8 cellular contexts compared by ENCODE assay signal in the genomic region with DNA sequence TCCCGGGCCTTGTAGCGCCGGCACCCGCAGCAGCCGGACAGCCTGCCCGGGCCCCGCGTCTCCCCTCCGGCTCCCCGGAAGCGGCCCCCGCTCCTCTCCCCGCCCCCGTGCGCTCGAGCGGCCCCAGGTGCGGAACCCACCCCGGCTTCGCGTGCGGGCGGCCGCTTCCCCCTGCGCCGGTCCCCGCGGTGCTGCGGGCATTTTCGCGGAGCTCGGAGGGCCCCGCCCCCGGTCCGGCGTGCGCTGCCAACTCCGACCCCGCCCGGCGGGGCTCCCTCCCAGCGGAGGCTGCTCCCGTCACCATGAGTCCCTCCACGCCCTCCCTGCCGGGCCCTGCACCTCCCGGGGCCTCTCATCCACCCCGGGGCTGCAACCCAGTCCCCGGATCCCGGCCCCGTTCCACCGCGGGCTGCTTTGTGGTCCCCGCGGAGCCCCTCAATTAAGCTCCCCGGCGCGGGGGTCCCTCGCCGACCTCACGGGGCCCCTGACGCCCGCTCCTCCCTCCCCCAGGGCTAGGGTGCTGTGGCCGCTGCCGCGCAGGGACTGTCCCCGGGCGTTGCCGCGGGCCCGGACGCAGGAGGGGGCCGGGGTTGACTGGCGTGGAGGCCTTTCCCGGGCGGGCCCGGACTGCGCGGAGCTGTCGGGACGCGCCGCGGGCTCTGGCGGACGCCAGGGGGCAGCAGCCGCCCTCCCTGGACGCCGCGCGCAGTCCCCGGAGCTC.
A peak's percentile ranks its signal among the peaks of the same experiment; 100 is the strongest.
DNase-seq lines count a peak whose midpoint lies in the region; ATAC-seq and TF ChIP-seq lines count a peak whose summit lies in the region.

No MANE protein-coding gene starts in this region.

- WGBS in thyroid gland, 2 donors: 0% methylated on average over 6 of the region's 91 CpGs; no CpG with 5 or more reads in 1 of the 2 donors

- peaks cover 38% of the 10 kb centered on the region for H3K4me1 Mint-ChIP-seq in activated T-helper 2 cell treated with anti-CD3 and anti-CD28 coated beads, Interferon-gamma antibody, Interleukin-2, Interleukin-4, amounts not matched to agents 10 μg/mL and 5 μg/mL and 100 μg/mL, durations not matched to agents 14 hours and 24 hours and 36 hours (ENCODE audit: low read depth)

- in situ Hi-C loops in Caki2 (cut with HindIII; ENCODE audit: low pct_unique_long_range_greater_than_20kb, low sequenced_read_pairs): no loop called here

- no peaks in the 10 kb centered on the region for H4K20me1 ChIP-seq in osteoblast (ENCODE audit: insufficient read depth, low read length)

- intact Hi-C loops in activated T-helper 2 cell treated with anti-CD3 and anti-CD28 coated beads, Interferon-gamma antibody, Interleukin-2, Interleukin-4, amounts not matched to agents 10 μg/mL and 5 μg/mL and 100 μg/mL, durations not matched to agents 14 hours and 24 hours and 36 hours (cut with micrococcal nuclease): loop anchor here (2.0 to 10.0 kb wide), 9 partner anchors 45 to 945 kb away; no protein-coding TSS in a partner anchor
- intact Hi-C loops in thyroid gland (cut with DNase I): loop anchor here (10.0 kb wide), 4 partner anchors 65 to 1135 kb away; no protein-coding TSS in a partner anchor

- no peaks in the 10 kb centered on the region for H3K9me3 Mint-ChIP-seq in activated T-helper 2 cell treated with anti-CD3 and anti-CD28 coated beads, Interferon-gamma antibody, Interleukin-2, Interleukin-4, amounts not matched to agents 10 μg/mL and 5 μg/mL and 100 μg/mL, durations not matched to agents 14 hours and 24 hours and 36 hours

- no peaks in the 10 kb centered on the region for H3K27me3 Mint-ChIP-seq in activated T-helper 2 cell treated with anti-CD3 and anti-CD28 coated beads, Interferon-gamma antibody, Interleukin-2, Interleukin-4, amounts not matched to agents 10 μg/mL and 5 μg/mL and 100 μg/mL, durations not matched to agents 14 hours and 24 hours and 36 hours (ENCODE audit: low read depth)

- peaks cover 40% of the 10 kb centered on the region for H3K79me2 ChIP-seq in osteoblast (ENCODE audit: insufficient read depth, low read length)

- H3K27me3 ChIP-seq in foreskin keratinocyte (no peaks in the 10 kb centered on the region), osteoblast (ENCODE audit: insufficient read depth, low read length) (peaks cover 2% of the 10 kb centered on the region), thyroid gland (peaks cover 29% of the 10 kb centered on the region)

- peak overlapping the region; percentile 94 for H3K27ac ChIP-seq in foreskin keratinocyte
- peak overlapping the region; percentile 98 for H3K27ac ChIP-seq in osteoblast (ENCODE audit: low read depth, low read length)
- H3K27ac ChIP-seq in thyroid gland: peak overlapping the region; percentile 53 to 92 (median 74)

- peak; percentile 49 for ATAC-seq in GM19467 (IDR thresholded peaks at IDR 0.05; ENCODE audit: unreplicated experiment)
- ATAC-seq in foreskin keratinocyte: peak; percentile 44

- H3K4me3 ChIP-seq in osteoblast (ENCODE audit: insufficient read depth, low read length) (peak overlapping the region; percentile 89), thyroid gland (replicated peaks in 1 of 3) (peak overlapping the region; percentile 45 to 74 (median 53))

- TF ChIP-seq POLR2A in thyroid gland (IDR thresholded peaks at IDR 0.05): no peak

- H3K27ac Mint-ChIP-seq in activated T-helper 2 cell treated with anti-CD3 and anti-CD28 coated beads, Interferon-gamma antibody, Interleukin-2, Interleukin-4, amounts not matched to agents 10 μg/mL and 5 μg/mL and 100 μg/mL, durations not matched to agents 14 hours and 24 hours and 36 hours: peak overlapping the region; percentile 98

- no peaks in the 10 kb centered on the region for H3K9me3 ChIP-seq in osteoblast (ENCODE audit: low read depth, low read length)
- no peaks in the 10 kb centered on the region for H3K9me3 ChIP-seq in thyroid gland

- H3K36me3 ChIP-seq in osteoblast (ENCODE audit: insufficient read depth, low read length) (peaks cover 5% of the 10 kb centered on the region), thyroid gland (no peaks in the 10 kb centered on the region)

- peaks cover 31% of the 10 kb centered on the region for H3K36me3 Mint-ChIP-seq in activated T-helper 2 cell treated with anti-CD3 and anti-CD28 coated beads, Interferon-gamma antibody, Interleukin-2, Interleukin-4, amounts not matched to agents 10 μg/mL and 5 μg/mL and 100 μg/mL, durations not matched to agents 14 hours and 24 hours and 36 hours (ENCODE audit: low read depth)

- peaks cover 11% of the 10 kb centered on the region for H3K4me1 ChIP-seq in foreskin keratinocyte
- H3K4me1 ChIP-seq in osteoblast (ENCODE audit: insufficient read depth, low read length): peaks cover 6% of the 10 kb centered on the region
- H3K4me1 ChIP-seq in thyroid gland: peaks cover 11 to 32% of the 10 kb centered on the region in 2 donors

- DNase-seq in Caki2 (ENCODE audit: low read depth): peak; percentile 86
- DNase-seq in HPDE6-E6E7 (ENCODE audit: extremely low spot score): peak; percentile 62
- DNase-seq in RPMI7951 (ENCODE audit: low read depth): peak; percentile 78
- peak; percentile 71 for DNase-seq in activated T-helper 2 cell treated with anti-CD3 and anti-CD28 coated beads, Interferon-gamma antibody, Interleukin-2, Interleukin-4, amounts not matched to agents 10 μg/mL and 5 μg/mL and 100 μg/mL, durations not matched to agents 14 hours and 24 hours and 36 hours (ENCODE audit: low spot score)
- peak; percentile 66 to 81 for DNase-seq in foreskin keratinocyte
- peak; percentile 99 for DNase-seq in osteoblast (ENCODE audit: insufficient read length, low spot score, missing footprints)
- DNase-seq in thyroid gland: peak; percentile 66 to 68

- TF ChIP-seq CTCF in foreskin keratinocyte (conservative IDR thresholded peaks at IDR 0.05) (peak; percentile 98), osteoblast (IDR thresholded peaks at IDR 0.05; ENCODE audit: extremely low read depth, low read depth, low read length) (peak; percentile 54), thyroid gland (IDR thresholded peaks at IDR 0.05) (peak in 5 of 6 experiments; percentile 54 to 91 (median 74))

- no peak overlapping the region for H2AFZ ChIP-seq in osteoblast (ENCODE audit: low read length)

- H3K4me3 Mint-ChIP-seq in activated T-helper 2 cell treated with anti-CD3 and anti-CD28 coated beads, Interferon-gamma antibody, Interleukin-2, Interleukin-4, amounts not matched to agents 10 μg/mL and 5 μg/mL and 100 μg/mL, durations not matched to agents 14 hours and 24 hours and 36 hours (ENCODE audit: low read depth): peak overlapping the region; percentile 91

- H3K4me2 ChIP-seq in osteoblast (ENCODE audit: insufficient read depth, low read length): peak overlapping the region; percentile 88

Comparison
In these comparisons a context has a peak if more than half of its experiments do, and no peak if none do; other contexts are left out.
1. Peak in every context shown above with its lines: DNase-seq, ATAC-seq, H3K4me3 ChIP-seq and H3K27ac ChIP-seq.